ENCODE assay signal across 18 cellular contexts in genomic region chr4:186623546-186623945, GRCh38.
A peak's percentile ranks its signal among the peaks of the same experiment; 100 is the strongest.
DNase-seq lines count a peak whose midpoint lies in the region; ATAC-seq and TF ChIP-seq lines count a peak whose summit lies in the region.
"Had no signal": no experiment of that assay in that cellular context is flagged by ENCODE, and none has a peak within 500 bp of the region (broad histone marks: within the 10 kb centered on the region; RNA-seq: fewer than 3 reads in every experiment).

No MANE protein-coding gene starts in this region.

- intact Hi-C loops in Panc1 (cut with micrococcal nuclease; ENCODE audit: unreplicated experiment) (no loop called here), esophagus muscularis mucosa (cut with DNase I) (no loop called here), head of caudate nucleus (cut with DNase I) (no loop called here)

- peaks cover 25% of the 10 kb centered on the region for H3K4me1 ChIP-seq in Panc1 (ENCODE audit: control insufficient read depth, insufficient read depth, low read length)
- peaks cover 4 to 12% (median 9%) of the 10 kb centered on the region in 4 donors for H3K4me1 ChIP-seq in esophagus muscularis mucosa
- H3K4me1 ChIP-seq: adrenal gland had no signal

- no peak for TF ChIP-seq POLR2A in esophagus muscularis mucosa (IDR thresholded peaks at IDR 0.05; ENCODE audit: low read depth)

- WGBS in esophagus muscularis mucosa = 98% methylated on average over 5 of the region's 5 CpGs

- no peak for ATAC-seq in Panc1
- ATAC-seq in GM19395 (IDR thresholded peaks at IDR 0.05; ENCODE audit: unreplicated experiment) = no peak

- H3K27ac ChIP-seq in Panc1 (ENCODE audit: low read length) (peak overlapping the region; percentile 23; the same call in 1 of the 2 replicates), esophagus muscularis mucosa (replicated peaks in 1 of 4) (no peak overlapping the region)
- H3K27ac ChIP-seq: adrenal gland, left ventricle myocardium inferior had no signal

- DNase-seq in EH (ENCODE audit: low read depth) = peak; percentile 39
- DNase-seq in Panc1 (ENCODE audit: low read depth, low spot score) = no peak
- peak; percentile 26 for DNase-seq in esophagus muscularis mucosa (ENCODE audit: extremely low spot score)
- no peak for DNase-seq in osteocyte (ENCODE audit: extremely low spot score, unreplicated experiment)
- DNase-seq in stimulated activated CD4-positive, alpha-beta T cell treated with anti-CD3 and anti-CD28 coated beads, Interleukin-1b, Interleukin-23, amount 100 ng/mL, for 48 hours = no peak
- no peak for DNase-seq in activated T-cell treated with anti-CD3 and anti-CD28 coated beads, Interleukin-2, amount 50 U/mL, for 24 hours
- DNase-seq in head of caudate nucleus = no peak
- DNase-seq: adrenal gland; effector CD4-positive, alpha-beta T cell; heart right ventricle; immature natural killer cell; left ventricle myocardium inferior; NCI-H1417 treated with DMSO at 0.1 percent for 48 hours; NCI-H69; nucleus accumbens; OCI-M1 had no signal

- H3K36me3 ChIP-seq in Panc1 (ENCODE audit: control insufficient read depth, insufficient read depth, low read length) (peaks cover 40% of the 10 kb centered on the region; the same call in 1 of the 2 replicates), esophagus muscularis mucosa (peaks cover 20 to 56% (median 40%) of the 10 kb centered on the region in 4 donors)
- H3K36me3 ChIP-seq: adrenal gland had no signal

- H3K36me3 Mint-ChIP-seq in osteocyte (ENCODE audit: unreplicated experiment) = peaks cover 51% of the 10 kb centered on the region
- no peaks in the 10 kb centered on the region for H3K36me3 Mint-ChIP-seq in activated T-cell treated with anti-CD3 and anti-CD28 coated beads, Interleukin-2, amount 50 U/mL, for 24 hours (ENCODE audit: low read depth)
- H3K36me3 Mint-ChIP-seq: immature natural killer cell had no signal

- H3K4me3 ChIP-seq in Panc1 (ENCODE audit: low read depth in 2 of 2, low read length in 2 of 2) (no peak overlapping the region), esophagus muscularis mucosa (no peak overlapping the region)
- H3K4me3 ChIP-seq: adrenal gland, heart right ventricle, left ventricle myocardium inferior, right atrium auricular region had no signal

- H3K27me3 Mint-ChIP-seq in osteocyte (ENCODE audit: unreplicated experiment) = no peaks in the 10 kb centered on the region
- H3K27me3 Mint-ChIP-seq in activated T-cell treated with anti-CD3 and anti-CD28 coated beads, Interleukin-2, amount 50 U/mL, for 24 hours = no peaks in the 10 kb centered on the region

- TF ChIP-seq EP300 in esophagus muscularis mucosa (IDR thresholded peaks at IDR 0.05) = no peak

- in situ Hi-C loops in Panc1 (cut with HindIII; ENCODE audit: low pct_unique_long_range_greater_than_20kb, low sequenced_read_pairs) = no loop called here

- POLR2A ChIA-PET in Panc1 (lab: Charles Lee) = no interaction called here

- H3K9me3 ChIP-seq in Panc1 (ENCODE audit: control insufficient read depth, insufficient read depth, low read depth, low read length) (no peaks in the 10 kb centered on the region), esophagus muscularis mucosa (no peaks in the 10 kb centered on the region)
- H3K9me3 ChIP-seq: adrenal gland, heart right ventricle, left ventricle myocardium inferior, right atrium auricular region had no signal

- peak overlapping the region; percentile 92 for H3K27ac Mint-ChIP-seq in osteocyte (ENCODE audit: unreplicated experiment)
- H3K27ac Mint-ChIP-seq in activated T-cell treated with anti-CD3 and anti-CD28 coated beads, Interleukin-2, amount 50 U/mL, for 24 hours = no peak overlapping the region
- H3K27ac Mint-ChIP-seq: immature natural killer cell had no signal

- H3K4me1 Mint-ChIP-seq in osteocyte (ENCODE audit: unreplicated experiment) = peaks cover 56% of the 10 kb centered on the region
- peaks cover 7% of the 10 kb centered on the region for H3K4me1 Mint-ChIP-seq in activated T-cell treated with anti-CD3 and anti-CD28 coated beads, Interleukin-2, amount 50 U/mL, for 24 hours (ENCODE audit: low read depth)

- no peaks in the 10 kb centered on the region for H3K9me3 Mint-ChIP-seq in osteocyte (ENCODE audit: unreplicated experiment)
- H3K9me3 Mint-ChIP-seq in activated T-cell treated with anti-CD3 and anti-CD28 coated beads, Interleukin-2, amount 50 U/mL, for 24 hours = peaks cover 7% of the 10 kb centered on the region

- H3K4me3 Mint-ChIP-seq in osteocyte (ENCODE audit: unreplicated experiment) = peak overlapping the region; percentile 20
- no peak overlapping the region for H3K4me3 Mint-ChIP-seq in activated T-cell treated with anti-CD3 and anti-CD28 coated beads, Interleukin-2, amount 50 U/mL, for 24 hours
- H3K4me3 Mint-ChIP-seq: immature natural killer cell had no signal

- TF ChIP-seq CTCF in Panc1 (IDR thresholded peaks at IDR 0.05) (no peak), esophagus muscularis mucosa (IDR thresholded peaks at IDR 0.05) (no peak), osteocyte (IDR thresholded peaks at IDR 0.05) (no peak)

- CTCF ChIA-PET in Panc1 (lab: Charles Lee) = no interaction called here

- BruUV-seq in Panc1 (replicated peaks; lab: Mats Ljungman, UMichigan) = no TSS peak

- no peaks in the 10 kb centered on the region for H3K27me3 ChIP-seq in Panc1 (ENCODE audit: control insufficient read depth, insufficient read depth, low read length)
- H3K27me3 ChIP-seq in esophagus muscularis mucosa = no peaks in the 10 kb centered on the region
- H3K27me3 ChIP-seq: adrenal gland, heart right ventricle, right atrium auricular region had no signal

Comparison
In these comparisons a context has a peak if more than half of its experiments do, and no peak if none do; other contexts are left out.
1. DNase-seq: peak in EH (single experiment) and esophagus muscularis mucosa (single experiment); none in Panc1 (single experiment), osteocyte (single experiment), stimulated activated CD4-positive, alpha-beta T cell treated with anti-CD3 and anti-CD28 coated beads, Interleukin-1b, Interleukin-23, amount 100 ng/mL, for 48 hours (single experiment), activated T-cell treated with anti-CD3 and anti-CD28 coated beads, Interleukin-2, amount 50 U/mL, for 24 hours (single experiment) and head of caudate nucleus (0 of 42).